1 cellular context compared by ENCODE assay signal in the genomic region with DNA sequence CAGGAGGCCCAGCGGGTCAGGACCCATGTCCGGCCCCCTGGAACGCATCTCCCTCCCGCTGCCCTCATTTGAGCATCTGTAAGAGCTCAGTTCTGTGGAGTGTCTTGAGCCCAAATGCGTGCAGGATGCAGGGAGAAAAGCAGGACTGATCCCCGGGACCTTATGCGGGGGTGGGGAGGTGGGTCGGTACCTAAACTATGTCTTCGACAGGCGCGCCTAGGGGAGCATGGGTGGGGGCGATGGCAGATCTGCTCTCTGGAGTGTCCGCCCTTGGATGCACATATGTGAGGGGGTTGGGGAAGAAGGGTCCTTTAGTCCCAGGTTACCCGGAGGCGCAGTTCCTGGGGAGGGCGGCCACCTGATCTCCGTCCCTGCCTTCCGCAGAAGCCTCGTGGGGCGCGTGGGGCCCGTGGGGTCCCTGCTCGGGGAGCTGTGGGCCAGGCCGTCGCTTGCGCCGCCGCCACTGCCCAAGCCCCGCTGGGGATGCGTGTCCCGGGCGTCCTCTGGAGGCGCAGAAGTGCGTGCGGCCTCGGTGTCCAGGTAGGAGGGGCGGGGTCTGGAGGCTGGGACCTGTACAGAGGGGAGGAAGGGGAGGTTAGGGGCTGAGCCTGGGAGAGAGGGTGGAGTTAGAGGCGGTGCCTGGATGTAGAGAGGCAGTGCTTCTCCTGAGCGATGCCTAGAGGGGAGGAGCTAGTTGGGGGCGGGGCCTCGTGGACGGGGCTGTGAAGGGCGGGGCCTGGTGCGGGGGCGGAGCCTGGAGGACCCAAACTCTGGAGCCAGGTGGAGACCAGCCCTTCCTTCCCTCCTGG.
TF ChIP-seq lines count a peak whose summit lies in the region.

No MANE protein-coding gene starts in this region.

TF ChIP-seq in K562, 482 proteins besides CTCF, POLR2A, EP300 and RAD21:
- TF ChIP-seq EGR1 (conservative IDR thresholded peaks at IDR 0.05) (peak; percentile 70), KHSRP (IDR thresholded peaks at IDR 0.05) (no peak), NFIC (IDR thresholded peaks at IDR 0.05) (no peak), HMGN3 (IDR thresholded peaks at IDR 0.05; ENCODE audit: borderline replicate concordance, extremely low read depth, insufficient read length, low read depth, low read length) (peak; percentile 22), SPI1 (IDR thresholded peaks at IDR 0.05; ENCODE audit: borderline replicate concordance, low read depth, low read length) (peak; percentile 30; the same call in 1 of the 2 replicates), ZFX (CRISPR knock-in tag; IDR thresholded peaks at IDR 0.05) (0 out of 2 replicates have a peak, but pooled peaks have one; percentile 27), PKNOX1 (IDR thresholded peaks at IDR 0.05) (peak; percentile 56), ZNF583 (CRISPR knock-in tag; IDR thresholded peaks at IDR 0.05) (no peak), HMGXB4 (CRISPR knock-in tag; IDR thresholded peaks at IDR 0.05) (no peak), POLR2AphosphoS5 (IDR thresholded peaks at IDR 0.05; ENCODE audit: control insufficient read depth, insufficient read depth, low read depth, low read length) (no peak), PHF8 (IDR thresholded peaks at IDR 0.05; ENCODE audit: borderline replicate concordance, low read length) (peak; percentile 18; the same call in 1 of the 2 replicates), ZNF263 (CRISPR knock-in tag; IDR thresholded peaks at IDR 0.05; ENCODE audit: borderline replicate concordance) (peak; percentile 59; the same call in 1 of the 2 replicates), CTBP1 (IDR thresholded peaks at IDR 0.05; ENCODE audit: borderline replicate concordance) (0 out of 2 replicates have a peak, but pooled peaks have one; percentile 19), NRF1 (conservative IDR thresholded peaks at IDR 0.05 in 1 of 2, IDR thresholded peaks at IDR 0.05 in 1 of 2) (peak; percentile 55 to 65; a peak in 3 of 4 replicates), SIRT6 (IDR thresholded peaks at IDR 0.05; ENCODE audit: low read depth, low read length) (no peak), GABPB1 (CRISPR knock-in tag; IDR thresholded peaks at IDR 0.05) (no peak), POLR2G (IDR thresholded peaks at IDR 0.05; ENCODE audit: low read depth, low read length) (peak; percentile 45; the same call in 1 of the 2 replicates), MAZ (CRISPR knock-in tag; conservative IDR thresholded peaks at IDR 0.05 in 1 of 2, IDR thresholded peaks at IDR 0.05 in 1 of 2) (0 out of 4 replicates have a peak, but pooled peaks of 1 of the 2 experiments have one; percentile 10)
- TF ChIP-seq, protein P1, sequence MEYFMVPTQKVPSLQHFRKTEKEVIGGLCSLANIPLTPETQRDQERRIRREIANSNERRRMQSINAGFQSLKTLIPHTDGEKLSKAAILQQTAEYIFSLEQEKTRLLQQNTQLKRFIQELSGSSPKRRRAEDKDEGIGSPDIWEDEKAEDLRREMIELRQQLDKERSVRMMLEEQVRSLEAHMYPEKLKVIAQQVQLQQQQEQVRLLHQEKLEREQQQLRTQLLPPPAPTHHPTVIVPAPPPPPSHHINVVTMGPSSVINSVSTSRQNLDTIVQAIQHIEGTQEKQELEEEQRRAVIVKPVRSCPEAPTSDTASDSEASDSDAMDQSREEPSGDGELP (CRISPR knock-in tag; IDR thresholded peaks at IDR 0.05; ENCODE audit: borderline replicate concordance), result 0 out of 2 replicates have a peak, but pooled peaks have one; percentile 10
- TF ChIP-seq, protein P2, sequence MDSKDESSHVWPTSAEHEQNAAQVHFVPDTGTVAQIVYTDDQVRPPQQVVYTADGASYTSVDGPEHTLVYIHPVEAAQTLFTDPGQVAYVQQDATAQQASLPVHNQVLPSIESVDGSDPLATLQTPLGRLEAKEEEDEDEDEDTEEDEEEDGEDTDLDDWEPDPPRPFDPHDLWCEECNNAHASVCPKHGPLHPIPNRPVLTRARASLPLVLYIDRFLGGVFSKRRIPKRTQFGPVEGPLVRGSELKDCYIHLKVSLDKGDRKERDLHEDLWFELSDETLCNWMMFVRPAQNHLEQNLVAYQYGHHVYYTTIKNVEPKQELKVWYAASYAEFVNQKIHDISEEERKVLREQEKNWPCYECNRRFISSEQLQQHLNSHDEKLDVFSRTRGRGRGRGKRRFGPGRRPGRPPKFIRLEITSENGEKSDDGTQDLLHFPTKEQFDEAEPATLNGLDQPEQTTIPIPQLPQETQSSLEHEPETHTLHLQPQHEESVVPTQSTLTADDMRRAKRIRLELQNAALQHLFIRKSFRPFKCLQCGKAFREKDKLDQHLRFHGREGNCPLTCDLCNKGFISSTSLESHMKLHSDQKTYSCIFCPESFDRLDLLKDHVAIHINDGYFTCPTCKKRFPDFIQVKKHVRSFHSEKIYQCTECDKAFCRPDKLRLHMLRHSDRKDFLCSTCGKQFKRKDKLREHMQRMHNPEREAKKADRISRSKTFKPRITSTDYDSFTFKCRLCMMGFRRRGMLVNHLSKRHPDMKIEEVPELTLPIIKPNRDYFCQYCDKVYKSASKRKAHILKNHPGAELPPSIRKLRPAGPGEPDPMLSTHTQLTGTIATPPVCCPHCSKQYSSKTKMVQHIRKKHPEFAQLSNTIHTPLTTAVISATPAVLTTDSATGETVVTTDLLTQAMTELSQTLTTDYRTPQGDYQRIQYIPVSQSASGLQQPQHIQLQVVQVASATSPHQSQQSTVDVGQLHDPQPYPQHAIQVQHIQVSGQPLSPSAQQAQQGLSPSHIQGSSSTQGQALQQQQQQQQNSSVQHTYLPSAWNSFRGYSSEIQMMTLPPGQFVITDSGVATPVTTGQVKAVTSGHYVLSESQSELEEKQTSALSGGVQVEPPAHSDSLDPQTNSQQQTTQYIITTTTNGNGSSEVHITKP (IDR thresholded peaks at IDR 0.05; ENCODE audit: partially characterized antibody), result no peak
TF ChIP-seq in K562: peak in this region for 12.
